In genomic region chr4:118278473-118279274, GRCh38 we compare ENCODE assay signal across 8 cellular contexts.
DNase-seq lines count a peak whose midpoint lies in the region; ATAC-seq and TF ChIP-seq lines count a peak whose summit lies in the region.

No MANE protein-coding gene starts in this region.

- ATAC-seq in HG02571 (IDR thresholded peaks at IDR 0.05; ENCODE audit: unreplicated experiment): peak; percentile 88

- DNase-seq in GM06990 (ENCODE audit: extremely low read depth, insufficient read length): peak; percentile 97
- DNase-seq in NB4 (ENCODE audit: low read depth): peak; percentile 95
- DNase-seq in SK-N-DZ (ENCODE audit: low spot score): peak; percentile 89
- peak; percentile 98 for DNase-seq in activated naive CD4-positive, alpha-beta T cell treated with anti-CD3 and anti-CD28 coated beads, Interleukin-2, amount 50 U/mL, for 16 hours
- peak; percentile 91 for DNase-seq in globus pallidus (ENCODE audit: low spot score)
- DNase-seq in nucleus accumbens (lab: John Stamatoyannopoulos, UW): peak; percentile 39 to 96 (median 84)

- TF ChIP-seq CTCF in GM06990 (IDR thresholded peaks at IDR 0.05; ENCODE audit: insufficient read depth, low read length, poor library complexity, severe bottlenecking) (no peak), NB4 (IDR thresholded peaks at IDR 0.05; ENCODE audit: low read depth, low read length) (no peak)

- peak; percentile 98 for TF ChIP-seq POLR2A in NB4 (IDR thresholded peaks at IDR 0.05; ENCODE audit: extremely low read depth, insufficient read length)

- H3K27me3 ChIP-seq in GM06990 (replicated peaks; ENCODE audit: control insufficient read depth, insufficient read depth, low read length): no peaks in the 10 kb centered on the region

- H3K27ac ChIP-seq in temporal lobe (ENCODE audit: low read depth, low read length): peak overlapping the region; percentile 60

- H3K4me3 ChIP-seq in GM06990 (replicated peaks; ENCODE audit: low read depth, low read length) (peak overlapping the region; percentile 87), NB4 (ENCODE audit: low read depth, low read length) (peak overlapping the region; percentile 91)

- H3K36me3 ChIP-seq in GM06990 (ENCODE audit: control insufficient read depth, insufficient read depth, low read length): peaks cover 9% of the 10 kb centered on the region

Comparison
In these comparisons a context has a peak if more than half of its experiments do, and no peak if none do; other contexts are left out.
1. Peak in every context shown above with its lines: DNase-seq, ATAC-seq, H3K4me3 ChIP-seq and H3K27ac ChIP-seq.